ENCODE assay signal across 8 cellular contexts in genomic region chr10:122054046-122055025, GRCh38.
DNase-seq lines count a peak whose midpoint lies in the region; ATAC-seq, FAIRE-seq and TF ChIP-seq lines count a peak whose summit lies in the region.

No MANE protein-coding gene starts in this region.

- 58% methylated on average over 15 of the region's 15 CpGs for WGBS in A549 (ENCODE audit: missing lambda C conversion rate)

- H3K27ac ChIP-seq in A549 = peak overlapping the region; percentile 82

- DNase-seq in A549 (ENCODE audit: low read depth in 1 of 2, low spot score in 1 of 2) = peak; percentile 55 to 90
- peak; percentile 20 for DNase-seq in HK-2 (ENCODE audit: unreplicated experiment)
- no peak for DNase-seq in astrocyte of the cerebellum (ENCODE audit: low read depth)
- peak; percentile 45 to 60 for DNase-seq in left colon
- no peak for DNase-seq in foreskin melanocyte
- no peak for DNase-seq in activated gamma-delta T cell (lab: John Stamatoyannopoulos, UW)
- no peak for DNase-seq in activated naive CD4-positive, alpha-beta T cell treated with anti-CD3 and anti-CD28 coated beads, Interleukin-2, amount 50 U/mL, for 16 hours
- no peak for DNase-seq in activated effector memory CD4-positive, alpha-beta T cell treated with Interleukin-2 at 50 U/mL for 16 hours

- peak; percentile 87 to 94 for TF ChIP-seq RAD21 in A549 (conservative IDR thresholded peaks at IDR 0.05 in 1 of 2, IDR thresholded peaks at IDR 0.05 in 1 of 2)

- FAIRE-seq in A549 (lab: Jason Lieb, UNC) = no peak

- peak; percentile 83 for TF ChIP-seq CTCF in A549 (IDR thresholded peaks at IDR 0.05)
- peak; percentile 54 for TF ChIP-seq CTCF in astrocyte of the cerebellum (IDR thresholded peaks at IDR 0.05; ENCODE audit: low read depth, low read length, missing control alignments)

- H3K4me3 ChIP-seq in A549 (no peak overlapping the region), astrocyte of the cerebellum (ENCODE audit: low read depth, low read length) (no peak overlapping the region)

- in situ Hi-C loops in astrocyte of the cerebellum (cut with HindIII; ENCODE audit: low sequenced_read_pairs) = no loop called here

- TF ChIP-seq EP300 in A549 (IDR thresholded peaks at IDR 0.05) = no peak

- no peaks in the 10 kb centered on the region for H3K9me3 ChIP-seq in A549

- ATAC-seq in A549 (peak; percentile 61 to 83; a peak in 4 of 6 replicates), left colon (no peak)

- POLR2A ChIA-PET in A549 (lab: Yijun Ruan, JAX) = interaction anchor here (2.1 kb wide), 1 partner anchor 59 kb away, joined by 8 read pairs; no protein-coding TSS in a partner anchor

- no peak overlapping the region for H3K4me2 ChIP-seq in A549

- CTCF ChIA-PET in A549 (lab: Yijun Ruan, JAX) = interaction anchor here (0.6 to 3.7 kb wide), 22 partner anchors 9 to 244 kb away, joined by 3 to 33 read pairs (median 4); partner anchors contain the start of gene NSMCE4A

- peaks cover 35% of the 10 kb centered on the region for H3K4me1 ChIP-seq in A549

- intact Hi-C loops in left colon (cut with DNase I, micrococcal nuclease) = loop anchor here in 1 of 2 donors (5.0 kb wide), 1 partner anchor 58 kb away; no protein-coding TSS in a partner anchor

- no peak for TF ChIP-seq POLR2A in A549 (IDR thresholded peaks at IDR 0.05; ENCODE audit: low read length)

TF ChIP-seq in A549, 52 proteins besides CTCF, POLR2A, EP300 and RAD21:
- TF ChIP-seq CHD4 (IDR thresholded peaks at IDR 0.05; ENCODE audit: borderline replicate concordance) = peak; percentile 16; the same call in 1 of the 2 replicates
- TF ChIP-seq HOXB5 (CRISPR knock-in tag; IDR thresholded peaks at IDR 0.05) = 0 out of 2 replicates have a peak, but pooled peaks have one; percentile 46
- TF ChIP-seq JUN (IDR thresholded peaks at IDR 0.05) = no peak
- peak; percentile 88 for TF ChIP-seq SMC3 (IDR thresholded peaks at IDR 0.05)
- no peak for TF ChIP-seq FOSL2 (IDR thresholded peaks at IDR 0.05)
- TF ChIP-seq FOSL2 (CRISPR knock-in tag; IDR thresholded peaks at IDR 0.05) = 0 out of 2 replicates have a peak, but pooled peaks have one; percentile 19
- 0 out of 2 replicates have a peak, but pooled peaks have one; percentile 30 for TF ChIP-seq HOXB13 (CRISPR knock-in tag; IDR thresholded peaks at IDR 0.05; ENCODE audit: low read depth)
- no peak for TF ChIP-seq E2F6 (IDR thresholded peaks at IDR 0.05; ENCODE audit: borderline replicate concordance, low read depth)

Comparison
In these comparisons a context has a peak if more than half of its experiments do, and no peak if none do; other contexts are left out.
1. DNase-seq: peak in A549 (2 of 2), HK-2 (single experiment) and left colon (2 of 2); none in astrocyte of the cerebellum (single experiment), foreskin melanocyte (single experiment), activated gamma-delta T cell (single experiment), activated naive CD4-positive, alpha-beta T cell treated with anti-CD3 and anti-CD28 coated beads, Interleukin-2, amount 50 U/mL, for 16 hours (single experiment) and activated effector memory CD4-positive, alpha-beta T cell treated with Interleukin-2 at 50 U/mL for 16 hours (single experiment).